Comparison of ENCODE assay signal across 14 cellular contexts in the genomic region with DNA sequence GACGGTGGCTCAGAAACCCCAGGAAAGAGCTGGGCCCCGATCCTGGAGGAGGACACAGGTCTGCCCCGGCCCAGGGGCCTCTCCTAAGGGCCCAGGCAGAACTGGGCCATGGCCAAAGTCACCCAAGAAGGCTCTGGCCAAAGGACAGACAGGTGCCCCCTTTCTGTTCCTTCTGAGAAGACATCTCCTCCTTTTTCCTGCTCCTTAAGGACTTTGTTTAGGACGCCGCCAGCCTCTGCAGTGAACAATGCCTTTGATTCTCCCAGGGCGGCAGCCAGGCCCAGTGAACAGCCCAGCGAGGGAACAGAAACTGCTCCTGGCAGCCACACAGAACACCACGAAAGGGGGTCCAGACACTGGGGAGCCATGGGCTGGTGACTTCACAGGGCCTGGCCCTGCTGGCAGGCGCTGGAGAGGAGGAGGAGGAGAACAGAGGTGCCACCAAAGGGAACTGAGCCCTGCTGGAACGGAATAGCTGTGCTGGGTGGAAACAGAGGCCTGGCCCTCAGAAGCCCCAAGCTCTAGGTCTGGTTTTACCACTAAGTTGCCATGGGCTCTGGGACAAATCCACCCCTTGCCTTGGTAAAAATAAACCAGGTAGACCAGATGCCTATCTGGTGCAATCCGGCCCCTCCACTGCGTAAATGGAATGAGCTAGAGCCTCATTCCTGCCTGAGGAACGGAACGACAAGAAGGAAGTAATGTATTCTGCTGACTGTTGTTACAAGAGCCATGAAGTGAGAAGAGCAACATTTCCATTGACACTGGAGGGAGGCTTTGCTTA.
DNase-seq lines count a peak whose midpoint lies in the region; ATAC-seq and TF ChIP-seq lines count a peak whose summit lies in the region.
"Had no signal": no experiment of that assay in that cellular context is flagged by ENCODE, and none has a peak within 500 bp of the region (broad histone marks: within the 10 kb centered on the region; RNA-seq: fewer than 3 reads in every experiment).

No MANE protein-coding gene starts in this region.

- DNase-seq in Caco-2 = no peak
- DNase-seq in medulla oblongata (ENCODE audit: extremely low spot score) = peak; percentile 88
- no peak for DNase-seq in stimulated activated effector memory CD8-positive, alpha-beta T cell treated with anti-CD3 and anti-CD28 coated beads, Interleukin-12 subunit alpha, Interleukin-12 subunit beta, amount 100 ng/mL, for 72 hours (ENCODE audit: low spot score in 2 of 2)
- no peak for DNase-seq in kidney tubule cell (ENCODE audit: low spot score)
- DNase-seq in Karpas-422 = no peak
- DNase-seq: activated naive CD4-positive, alpha-beta T cell treated with Interleukin-2 at 50 U/mL for 16 hours; DMS153; stimulated activated CD4-positive, alpha-beta T cell treated with anti-CD3 and anti-CD28 coated beads, Interleukin-15, amount 100 ng/mL, for 24 hours had no signal

- intact Hi-C loops in Caco-2 (cut with micrococcal nuclease; ENCODE audit: unreplicated experiment) = no loop called here

- H3K4me3 Mint-ChIP-seq in Caco-2 (ENCODE audit: unreplicated experiment) (no peak overlapping the region), brain (no peak overlapping the region)
- no peak overlapping the region for H3K4me3 Mint-ChIP-seq in stimulated activated effector memory CD8-positive, alpha-beta T cell treated with anti-CD3 and anti-CD28 coated beads, Interleukin-12 subunit alpha, Interleukin-12 subunit beta, amount 100 ng/mL, for 72 hours
- H3K4me3 Mint-ChIP-seq: GM23338, WTC11 had no signal

- H3K79me2 ChIP-seq in Karpas-422 (ENCODE audit: low read length) = no peaks in the 10 kb centered on the region
- H3K79me2 ChIP-seq: parathyroid adenoma had no signal

- peaks cover 6% of the 10 kb centered on the region; the same call in 1 of the 2 replicates for H4K20me1 ChIP-seq in Karpas-422 (ENCODE audit: insufficient read depth, low read depth, low read length)

- peaks cover 16% of the 10 kb centered on the region for H3K4me1 ChIP-seq in Caco-2
- H3K4me1 ChIP-seq in Karpas-422 (ENCODE audit: low read length) = no peaks in the 10 kb centered on the region

- H3K4me2 ChIP-seq in Karpas-422 (ENCODE audit: low read depth, low read length, poor library complexity, severe bottlenecking) = no peak overlapping the region
- H3K4me2 ChIP-seq: GM23338 had no signal

- no peak for ATAC-seq in stimulated activated effector memory CD8-positive, alpha-beta T cell treated with anti-CD3 and anti-CD28 coated beads, Interleukin-12 subunit alpha, Interleukin-12 subunit beta, amount 100 ng/mL, for 72 hours
- ATAC-seq in GM21786 (IDR thresholded peaks at IDR 0.05; ENCODE audit: unreplicated experiment) = no peak
- ATAC-seq in GM18861 (IDR thresholded peaks at IDR 0.05; ENCODE audit: unreplicated experiment) = no peak
- ATAC-seq: GM23338, WTC11 had no signal

- H3K9me3 ChIP-seq in Caco-2 (no peaks in the 10 kb centered on the region), Karpas-422 (ENCODE audit: low read length) (no peaks in the 10 kb centered on the region)

- H3K4me1 Mint-ChIP-seq in Caco-2 (ENCODE audit: low read depth, unreplicated experiment) = peaks cover 20% of the 10 kb centered on the region
- peaks cover 26% of the 10 kb centered on the region for H3K4me1 Mint-ChIP-seq in brain
- H3K4me1 Mint-ChIP-seq in stimulated activated effector memory CD8-positive, alpha-beta T cell treated with anti-CD3 and anti-CD28 coated beads, Interleukin-12 subunit alpha, Interleukin-12 subunit beta, amount 100 ng/mL, for 72 hours = peaks cover 44% of the 10 kb centered on the region

- H3K36me3 ChIP-seq in Caco-2 (ENCODE audit: control insufficient read depth, insufficient read depth, low read length) = no peaks in the 10 kb centered on the region
- H3K36me3 ChIP-seq in Karpas-422 (ENCODE audit: insufficient read depth, low read length) = no peaks in the 10 kb centered on the region

- no peaks in the 10 kb centered on the region for H3K27me3 ChIP-seq in Caco-2 (replicated peaks; ENCODE audit: control insufficient read depth, insufficient read depth, low read length)
- H3K27me3 ChIP-seq in Karpas-422 (ENCODE audit: low read length) = no peaks in the 10 kb centered on the region

- no peaks in the 10 kb centered on the region for H3K9me2 ChIP-seq in Karpas-422 (replicated peaks; ENCODE audit: insufficient read depth, low read length)

- POLR2A ChIA-PET in Caco-2 (lab: Charles Lee) = interaction anchor here (0.6 kb wide), 1 partner anchor 87 kb away, joined by 4 read pairs; no protein-coding TSS in a partner anchor

- no peak overlapping the region for H3K27ac ChIP-seq in Karpas-422 (ENCODE audit: low read length)
- H3K27ac ChIP-seq: parathyroid adenoma had no signal

- CTCF ChIA-PET in Caco-2 (lab: Charles Lee) = no interaction called here

- peak overlapping the region; percentile 31 for H3K27ac Mint-ChIP-seq in Caco-2 (ENCODE audit: unreplicated experiment)
- peak overlapping the region in 4 of 5 experiments; percentile 39 to 85 (median 64) for H3K27ac Mint-ChIP-seq in brain
- peak overlapping the region; percentile 52 for H3K27ac Mint-ChIP-seq in stimulated activated effector memory CD8-positive, alpha-beta T cell treated with anti-CD3 and anti-CD28 coated beads, Interleukin-12 subunit alpha, Interleukin-12 subunit beta, amount 100 ng/mL, for 72 hours
- H3K27ac Mint-ChIP-seq: GM23338, WTC11 had no signal

- H3K9me3 Mint-ChIP-seq in Caco-2 (ENCODE audit: unreplicated experiment) (no peaks in the 10 kb centered on the region), brain (no peaks in the 10 kb centered on the region)
- no peaks in the 10 kb centered on the region for H3K9me3 Mint-ChIP-seq in stimulated activated effector memory CD8-positive, alpha-beta T cell treated with anti-CD3 and anti-CD28 coated beads, Interleukin-12 subunit alpha, Interleukin-12 subunit beta, amount 100 ng/mL, for 72 hours
- H3K9me3 Mint-ChIP-seq: GM23338, WTC11 had no signal

- TF ChIP-seq CTCF in Caco-2 (IDR thresholded peaks at IDR 0.05; ENCODE audit: insufficient read depth in 1 of 2, low read depth in 1 of 2, low read length in 1 of 2, severe bottlenecking in 1 of 2, unreplicated experiment in 1 of 2) (no peak), brain (conservative IDR thresholded peaks at IDR 0.05) (no peak)

- H3K36me3 Mint-ChIP-seq in Caco-2 (ENCODE audit: insufficient read depth, unreplicated experiment) (peaks cover 5% of the 10 kb centered on the region), brain (no peaks in the 10 kb centered on the region)
- no peaks in the 10 kb centered on the region for H3K36me3 Mint-ChIP-seq in stimulated activated effector memory CD8-positive, alpha-beta T cell treated with anti-CD3 and anti-CD28 coated beads, Interleukin-12 subunit alpha, Interleukin-12 subunit beta, amount 100 ng/mL, for 72 hours
- H3K36me3 Mint-ChIP-seq: WTC11 had no signal

- no TSS peak for BruUV-seq in Caco-2 (replicated peaks; lab: Mats Ljungman, UMichigan)

- H3K27me3 Mint-ChIP-seq in Caco-2 (ENCODE audit: insufficient read depth, unreplicated experiment) (no peaks in the 10 kb centered on the region), brain (no peaks in the 10 kb centered on the region)

- H2AFZ ChIP-seq in Karpas-422 (ENCODE audit: low read length) = no peak overlapping the region
- H2AFZ ChIP-seq: GM23338, parathyroid adenoma had no signal

- H3K4me3 ChIP-seq in Caco-2 (ENCODE audit: low read depth, low read length) (no peak overlapping the region), Karpas-422 (ENCODE audit: low read length) (no peak overlapping the region)
- H3K4me3 ChIP-seq: GM23338 had no signal

- no peak overlapping the region for H3K9ac ChIP-seq in Karpas-422 (ENCODE audit: low read length)
- H3K9ac ChIP-seq: parathyroid adenoma had no signal
